ENCODE assay signal across 18 cellular contexts in the genomic region with DNA sequence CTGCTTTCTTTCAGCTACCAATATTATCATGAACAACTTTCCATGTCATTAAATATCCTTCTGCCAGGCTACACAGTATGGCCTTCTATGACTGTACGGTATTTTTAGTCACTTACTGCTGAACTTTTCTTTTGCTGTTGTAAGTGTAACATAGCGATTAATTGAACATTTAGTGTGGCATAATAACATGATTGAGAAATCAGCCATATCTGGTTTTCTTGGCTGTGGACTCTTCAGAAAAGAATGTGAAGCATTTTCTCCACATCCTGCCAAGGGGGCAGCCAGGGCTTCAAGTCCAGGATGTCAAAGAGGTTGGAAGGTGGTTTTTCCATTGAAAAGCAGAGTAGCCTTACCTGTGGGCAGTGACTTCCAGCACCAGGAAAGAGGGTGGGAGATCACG. TPM values are rescaled to one million over a fixed set of nuclear protein-coding genes. Genes with fewer than 3 reads are reported as not detected.
DNase-seq lines count a peak whose midpoint lies in the region; ATAC-seq, FAIRE-seq and TF ChIP-seq lines count a peak whose summit lies in the region.
"Had no signal": no experiment of that assay in that cellular context is flagged by ENCODE, and none has a peak within 500 bp of the region (broad histone marks: within the 10 kb centered on the region; RNA-seq: fewer than 3 reads in every experiment).

No MANE protein-coding gene starts in this region.

- H3K27me3 ChIP-seq in MG63: no peaks in the 10 kb centered on the region
- H3K27me3 ChIP-seq in bronchial epithelial cell (ENCODE audit: control insufficient read depth, insufficient read depth, low read length): no peaks in the 10 kb centered on the region
- no peaks in the 10 kb centered on the region for H3K27me3 ChIP-seq in right lobe of liver
- no peaks in the 10 kb centered on the region for H3K27me3 ChIP-seq in stomach
- H3K27me3 ChIP-seq in sigmoid colon: no peaks in the 10 kb centered on the region
- H3K27me3 ChIP-seq: left lung, suprapubic skin had no signal

- peaks cover 0 to 19% (median 4%) of the 10 kb centered on the region in 4 donors for H3K4me1 ChIP-seq in right lobe of liver
- peaks cover 16 to 26% (median 22%) of the 10 kb centered on the region in 4 donors for H3K4me1 ChIP-seq in stomach
- peaks cover 0 to 19% (median 16%) of the 10 kb centered on the region in 4 donors for H3K4me1 ChIP-seq in sigmoid colon

- intact Hi-C loops in right lobe of liver (cut with DNase I): loop anchor here in 1 of 2 donors (10.0 kb wide), 1 partner anchor 61 kb away; a partner anchor contains a TSS
- intact Hi-C loops in stomach (cut with DNase I; ENCODE audit: low total_unique reads): loop anchor here (5.0 kb wide), 1 partner anchor 188 kb away; no protein-coding TSS in a partner anchor
- intact Hi-C loops in sigmoid colon (cut with DNase I): no loop called here

- no peaks in the 10 kb centered on the region for H3K9me3 ChIP-seq in MG63
- H3K9me3 ChIP-seq in right lobe of liver: no peaks in the 10 kb centered on the region
- H3K9me3 ChIP-seq in stomach: no peaks in the 10 kb centered on the region
- no peaks in the 10 kb centered on the region for H3K9me3 ChIP-seq in sigmoid colon
- H3K9me3 ChIP-seq: left lung, suprapubic skin had no signal

- H3K9me3 Mint-ChIP-seq in stimulated activated memory B cell treated with anti-CD40 and anti-IgM and Interleukin-4, amounts not matched to agents 10 μg/mL and 1 μg/mL and 100 μg/mL, for 72 hours: no peaks in the 10 kb centered on the region
- H3K9me3 Mint-ChIP-seq: activated naive CD8-positive, alpha-beta T cell treated with anti-CD3 and anti-CD28 coated beads, Interleukin-2, amount 10 ng/mL, durations not matched to agents 7 days and 5 days; CD4-positive, CD25-positive, alpha-beta regulatory T cell; T-helper 1 cell treated with Interleukin-12 subunit alpha and Interleukin-12 subunit beta and Interleukin-4 antibody, amounts not matched to agents 30 μg/mL and 1 μg/mL, for 36 hours had no signal

- no peak overlapping the region for H3K4me3 Mint-ChIP-seq in stimulated activated memory B cell treated with anti-CD40 and anti-IgM and Interleukin-4, amounts not matched to agents 10 μg/mL and 1 μg/mL and 100 μg/mL, for 72 hours
- H3K4me3 Mint-ChIP-seq: activated naive CD8-positive, alpha-beta T cell treated with anti-CD3 and anti-CD28 coated beads, Interleukin-2, amount 10 ng/mL, durations not matched to agents 7 days and 5 days; CD4-positive, CD25-positive, alpha-beta regulatory T cell; T-helper 1 cell treated with Interleukin-12 subunit alpha and Interleukin-12 subunit beta and Interleukin-4 antibody, amounts not matched to agents 30 μg/mL and 1 μg/mL, for 36 hours had no signal

- 26% methylated on average over 2 of the region's 3 CpGs for WGBS in right lobe of liver (ENCODE audit: insufficient coverage, low coverage, low lambda C conversion rate, missing lambda C conversion rate)
- WGBS in stomach, 5 donors: 82 to 96% (median 89%) methylated on average over 3 of the region's 3 CpGs
- WGBS in sigmoid colon, 2 donors: 91 to 93% methylated on average over 3 of the region's 3 CpGs

- H3K36me3 ChIP-seq in MG63: no peaks in the 10 kb centered on the region; the same call in 1 of the 2 replicates
- H3K36me3 ChIP-seq in bronchial epithelial cell (ENCODE audit: control insufficient read depth, insufficient read depth, low read length): no peaks in the 10 kb centered on the region
- H3K36me3 ChIP-seq in right lobe of liver: no peaks in the 10 kb centered on the region
- no peaks in the 10 kb centered on the region for H3K36me3 ChIP-seq in stomach
- no peaks in the 10 kb centered on the region for H3K36me3 ChIP-seq in sigmoid colon
- H3K36me3 ChIP-seq: left lung, suprapubic skin had no signal

- TF ChIP-seq POLR2A in right lobe of liver (IDR thresholded peaks at IDR 0.05) (no peak), stomach (IDR thresholded peaks at IDR 0.05) (no peak), sigmoid colon (IDR thresholded peaks at IDR 0.05) (no peak)

- H3K27ac ChIP-seq in right lobe of liver (no peak overlapping the region), stomach (no peak overlapping the region), sigmoid colon (no peak overlapping the region)
- H3K27ac ChIP-seq: left lung, suprapubic skin had no signal

- H3K4me1 Mint-ChIP-seq in stimulated activated memory B cell treated with anti-CD40 and anti-IgM and Interleukin-4, amounts not matched to agents 10 μg/mL and 1 μg/mL and 100 μg/mL, for 72 hours: no peaks in the 10 kb centered on the region

- peak in 3 of 4 donors; percentile 22 to 47 (median 36) for ATAC-seq in right lobe of liver
- ATAC-seq in stimulated activated memory B cell treated with anti-CD40 and anti-IgM and Interleukin-4, amounts not matched to agents 10 μg/mL and 1 μg/mL and 100 μg/mL, for 72 hours: no peak
- ATAC-seq: left lung had no signal

- no peak overlapping the region for H3K4me3 ChIP-seq in AG10803 (ENCODE audit: low read length)
- no peak overlapping the region for H3K4me3 ChIP-seq in MG63
- H3K4me3 ChIP-seq in bronchial epithelial cell (ENCODE audit: low read depth, low read length): no peak overlapping the region
- H3K4me3 ChIP-seq in right lobe of liver: no peak overlapping the region
- H3K4me3 ChIP-seq in stomach: no peak overlapping the region
- no peak overlapping the region for H3K4me3 ChIP-seq in sigmoid colon
- H3K4me3 ChIP-seq: left lung, suprapubic skin had no signal

- H3K27me3 Mint-ChIP-seq in stimulated activated memory B cell treated with anti-CD40 and anti-IgM and Interleukin-4, amounts not matched to agents 10 μg/mL and 1 μg/mL and 100 μg/mL, for 72 hours: peaks cover 35% of the 10 kb centered on the region

- H3K27ac Mint-ChIP-seq in stimulated activated memory B cell treated with anti-CD40 and anti-IgM and Interleukin-4, amounts not matched to agents 10 μg/mL and 1 μg/mL and 100 μg/mL, for 72 hours: no peak overlapping the region
- H3K27ac Mint-ChIP-seq: activated naive CD8-positive, alpha-beta T cell treated with anti-CD3 and anti-CD28 coated beads, Interleukin-2, amount 10 ng/mL, durations not matched to agents 7 days and 5 days; CD4-positive, CD25-positive, alpha-beta regulatory T cell; T-helper 1 cell treated with Interleukin-12 subunit alpha and Interleukin-12 subunit beta and Interleukin-4 antibody, amounts not matched to agents 30 μg/mL and 1 μg/mL, for 36 hours had no signal

- no peak for FAIRE-seq in bronchial epithelial cell (lab: Jason Lieb, UNC)
- FAIRE-seq: endometrium had no signal

- no peaks in the 10 kb centered on the region for H3K36me3 Mint-ChIP-seq in stimulated activated memory B cell treated with anti-CD40 and anti-IgM and Interleukin-4, amounts not matched to agents 10 μg/mL and 1 μg/mL and 100 μg/mL, for 72 hours
- H3K36me3 Mint-ChIP-seq: activated naive CD8-positive, alpha-beta T cell treated with anti-CD3 and anti-CD28 coated beads, Interleukin-2, amount 10 ng/mL, durations not matched to agents 7 days and 5 days; CD4-positive, CD25-positive, alpha-beta regulatory T cell had no signal

- DNase-seq in AG10803 (ENCODE audit: low read depth): peak; percentile 96
- DNase-seq in MG63: peak; percentile 89
- DNase-seq in bronchial epithelial cell (ENCODE audit: low read depth): peak; percentile 87
- DNase-seq in right lobe of liver: no peak
- no peak for DNase-seq in OCI-M1 (lab: John Stamatoyannopoulos, UW)
- no peak for DNase-seq in stomach
- DNase-seq in sigmoid colon: no peak
- DNase-seq: activated naive CD8-positive, alpha-beta T cell treated with anti-CD3 and anti-CD28 coated beads, Interleukin-2, amount 10 ng/mL, durations not matched to agents 7 days and 5 days; CD4-positive, CD25-positive, alpha-beta regulatory T cell; left lung; NCI-H1092; NCI-H510A treated with DMSO at 0.1 percent for 48 hours; nucleus accumbens; stimulated activated CD4-positive, alpha-beta T cell treated with anti-CD3 and anti-CD28 coated beads, Interleukin-4, amount 100 ng/mL, for 4 hours had no signal

- TF ChIP-seq CTCF in AG10803 (conservative IDR thresholded peaks at IDR 0.05; ENCODE audit: low read length) (no peak), bronchial epithelial cell (IDR thresholded peaks at IDR 0.05; ENCODE audit: insufficient read depth, low read length, severe bottlenecking) (no peak), right lobe of liver (IDR thresholded peaks at IDR 0.05) (no peak), stomach (IDR thresholded peaks at IDR 0.05) (no peak), sigmoid colon (IDR thresholded peaks at IDR 0.05) (no peak)

- no peak for TF ChIP-seq EP300 in stomach (IDR thresholded peaks at IDR 0.05)
- TF ChIP-seq EP300 in sigmoid colon (IDR thresholded peaks at IDR 0.05): no peak

RNA-seq across cellular contexts. Expression of a gene that starts 8.8 kb away (rescaled TPM):
- 55.4 and 64.5 TPM in 2 replicates for total RNA-seq in MG63 (2014; rRNA removed; shearing (Covaris generic); ENCODE audit: low replicate concordance)
- total RNA-seq in bronchial epithelial cell: 31.6 and 75.1 TPM in 2 replicates
- 10 to 100 TPM; 51.4 to 77.5 (median 56.0) TPM for total RNA-seq in right lobe of liver
- total RNA-seq in stomach: 10 to 100 TPM; 31.0 to 76.3 (median 73.4) TPM
- 10 to 100 TPM; 33.9 to 58.4 (median 40.8) TPM for polyA plus RNA-seq in stomach
- 10 to 100 TPM; 58.2 to 76.7 (median 73.4) TPM for total RNA-seq in sigmoid colon
- 10 to 100 TPM; 42.6 to 57.3 (median 49.1) TPM for polyA plus RNA-seq in sigmoid colon

RNA-seq across cellular contexts. Expression of a gene that starts 58.7 kb away (rescaled TPM):
- 39.6 and 41.0 TPM in 2 replicates for total RNA-seq in MG63 (2014; rRNA removed; shearing (Covaris generic); ENCODE audit: low replicate concordance)
- total RNA-seq in bronchial epithelial cell (39.4 and 44.5 TPM in 2 replicates), right lobe of liver (10 to 100 TPM in 5 of 6 experiments, 1 to 10 TPM in 1; 9.9 to 15.5 (median 12.4) TPM), stomach (100 to 1,000 TPM in 1 of 5 donors, 10 to 100 TPM in 4; 36.9 to 262 (median 59.3) TPM), sigmoid colon (10 to 100 TPM; 32.8 to 47.8 (median 36.1) TPM)
- polyA plus RNA-seq in stomach (10 to 100 TPM in 1 of 3 donors, 1 to 10 TPM in 2; 6.7 to 10.6 (median 7.6) TPM), sigmoid colon (10 to 100 TPM in 1 of 3 donors, 1 to 10 TPM in 2; 7.9 to 24.8 (median 9.6) TPM)

Comparison
In these comparisons a context has a peak if more than half of its experiments do, and no peak if none do; other contexts are left out.
1. DNase-seq: peak in AG10803 (single experiment), MG63 (single experiment) and bronchial epithelial cell (single experiment); none in right lobe of liver (0 of 3), OCI-M1 (single experiment), stomach (single experiment) and sigmoid colon (single experiment).